In genomic region chr6:15623282-15624116, GRCh38 we compare ENCODE assay signal across 1 cellular context.
TF ChIP-seq lines count a peak whose summit lies in the region.

No MANE protein-coding gene starts in this region.

TF ChIP-seq in H1, 55 proteins besides CTCF, POLR2A, EP300 and RAD21:
- no peak for TF ChIP-seq TAF1 (IDR thresholded peaks at IDR 0.05; ENCODE audit: low read depth, low read length)
- no peak for TF ChIP-seq CTBP2 (IDR thresholded peaks at IDR 0.05; ENCODE audit: borderline replicate concordance, insufficient read depth, insufficient read length, low read length)
- no peak for TF ChIP-seq CEBPB (IDR thresholded peaks at IDR 0.05; ENCODE audit: low read depth, low read length)
- TF ChIP-seq JUND (IDR thresholded peaks at IDR 0.05; ENCODE audit: low read length) = no peak
- no peak for TF ChIP-seq SP1 (IDR thresholded peaks at IDR 0.05; ENCODE audit: low read depth, low read length)
- TF ChIP-seq SIX5 (IDR thresholded peaks at IDR 0.05; ENCODE audit: low read depth, low read length) = no peak
- TF ChIP-seq BRCA1 (IDR thresholded peaks at IDR 0.05; ENCODE audit: low read depth, low read length) = no peak
- TF ChIP-seq TCF12 (IDR thresholded peaks at IDR 0.05; ENCODE audit: low read depth, low read length) = no peak
- no peak for TF ChIP-seq SUZ12 (IDR thresholded peaks at IDR 0.05; ENCODE audit: low read length)
- no peak for TF ChIP-seq JUN (IDR thresholded peaks at IDR 0.05; ENCODE audit: low read depth, low read length)
- TF ChIP-seq KDM5A (IDR thresholded peaks at IDR 0.05; ENCODE audit: low read length) = no peak
- TF ChIP-seq FOSL1 (IDR thresholded peaks at IDR 0.05; ENCODE audit: insufficient read depth, low read depth, low read length) = no peak
- TF ChIP-seq BACH1 (IDR thresholded peaks at IDR 0.05; ENCODE audit: low read length) = no peak
- no peak for TF ChIP-seq BCL11A (IDR thresholded peaks at IDR 0.05; ENCODE audit: low read depth in 2 of 2, low read length in 2 of 2)
- no peak for TF ChIP-seq GABPA (IDR thresholded peaks at IDR 0.05; ENCODE audit: borderline replicate concordance, insufficient read depth, low read length)
- no peak for TF ChIP-seq SP4 (IDR thresholded peaks at IDR 0.05; ENCODE audit: low read length)
- TF ChIP-seq, protein P1, sequence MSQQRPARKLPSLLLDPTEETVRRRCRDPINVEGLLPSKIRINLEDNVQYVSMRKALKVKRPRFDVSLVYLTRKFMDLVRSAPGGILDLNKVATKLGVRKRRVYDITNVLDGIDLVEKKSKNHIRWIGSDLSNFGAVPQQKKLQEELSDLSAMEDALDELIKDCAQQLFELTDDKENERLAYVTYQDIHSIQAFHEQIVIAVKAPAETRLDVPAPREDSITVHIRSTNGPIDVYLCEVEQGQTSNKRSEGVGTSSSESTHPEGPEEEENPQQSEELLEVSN (IDR thresholded peaks at IDR 0.05) = no peak
- no peak for TF ChIP-seq NRF1 (IDR thresholded peaks at IDR 0.05; ENCODE audit: low read depth, low read length)
- TF ChIP-seq, protein P2, sequence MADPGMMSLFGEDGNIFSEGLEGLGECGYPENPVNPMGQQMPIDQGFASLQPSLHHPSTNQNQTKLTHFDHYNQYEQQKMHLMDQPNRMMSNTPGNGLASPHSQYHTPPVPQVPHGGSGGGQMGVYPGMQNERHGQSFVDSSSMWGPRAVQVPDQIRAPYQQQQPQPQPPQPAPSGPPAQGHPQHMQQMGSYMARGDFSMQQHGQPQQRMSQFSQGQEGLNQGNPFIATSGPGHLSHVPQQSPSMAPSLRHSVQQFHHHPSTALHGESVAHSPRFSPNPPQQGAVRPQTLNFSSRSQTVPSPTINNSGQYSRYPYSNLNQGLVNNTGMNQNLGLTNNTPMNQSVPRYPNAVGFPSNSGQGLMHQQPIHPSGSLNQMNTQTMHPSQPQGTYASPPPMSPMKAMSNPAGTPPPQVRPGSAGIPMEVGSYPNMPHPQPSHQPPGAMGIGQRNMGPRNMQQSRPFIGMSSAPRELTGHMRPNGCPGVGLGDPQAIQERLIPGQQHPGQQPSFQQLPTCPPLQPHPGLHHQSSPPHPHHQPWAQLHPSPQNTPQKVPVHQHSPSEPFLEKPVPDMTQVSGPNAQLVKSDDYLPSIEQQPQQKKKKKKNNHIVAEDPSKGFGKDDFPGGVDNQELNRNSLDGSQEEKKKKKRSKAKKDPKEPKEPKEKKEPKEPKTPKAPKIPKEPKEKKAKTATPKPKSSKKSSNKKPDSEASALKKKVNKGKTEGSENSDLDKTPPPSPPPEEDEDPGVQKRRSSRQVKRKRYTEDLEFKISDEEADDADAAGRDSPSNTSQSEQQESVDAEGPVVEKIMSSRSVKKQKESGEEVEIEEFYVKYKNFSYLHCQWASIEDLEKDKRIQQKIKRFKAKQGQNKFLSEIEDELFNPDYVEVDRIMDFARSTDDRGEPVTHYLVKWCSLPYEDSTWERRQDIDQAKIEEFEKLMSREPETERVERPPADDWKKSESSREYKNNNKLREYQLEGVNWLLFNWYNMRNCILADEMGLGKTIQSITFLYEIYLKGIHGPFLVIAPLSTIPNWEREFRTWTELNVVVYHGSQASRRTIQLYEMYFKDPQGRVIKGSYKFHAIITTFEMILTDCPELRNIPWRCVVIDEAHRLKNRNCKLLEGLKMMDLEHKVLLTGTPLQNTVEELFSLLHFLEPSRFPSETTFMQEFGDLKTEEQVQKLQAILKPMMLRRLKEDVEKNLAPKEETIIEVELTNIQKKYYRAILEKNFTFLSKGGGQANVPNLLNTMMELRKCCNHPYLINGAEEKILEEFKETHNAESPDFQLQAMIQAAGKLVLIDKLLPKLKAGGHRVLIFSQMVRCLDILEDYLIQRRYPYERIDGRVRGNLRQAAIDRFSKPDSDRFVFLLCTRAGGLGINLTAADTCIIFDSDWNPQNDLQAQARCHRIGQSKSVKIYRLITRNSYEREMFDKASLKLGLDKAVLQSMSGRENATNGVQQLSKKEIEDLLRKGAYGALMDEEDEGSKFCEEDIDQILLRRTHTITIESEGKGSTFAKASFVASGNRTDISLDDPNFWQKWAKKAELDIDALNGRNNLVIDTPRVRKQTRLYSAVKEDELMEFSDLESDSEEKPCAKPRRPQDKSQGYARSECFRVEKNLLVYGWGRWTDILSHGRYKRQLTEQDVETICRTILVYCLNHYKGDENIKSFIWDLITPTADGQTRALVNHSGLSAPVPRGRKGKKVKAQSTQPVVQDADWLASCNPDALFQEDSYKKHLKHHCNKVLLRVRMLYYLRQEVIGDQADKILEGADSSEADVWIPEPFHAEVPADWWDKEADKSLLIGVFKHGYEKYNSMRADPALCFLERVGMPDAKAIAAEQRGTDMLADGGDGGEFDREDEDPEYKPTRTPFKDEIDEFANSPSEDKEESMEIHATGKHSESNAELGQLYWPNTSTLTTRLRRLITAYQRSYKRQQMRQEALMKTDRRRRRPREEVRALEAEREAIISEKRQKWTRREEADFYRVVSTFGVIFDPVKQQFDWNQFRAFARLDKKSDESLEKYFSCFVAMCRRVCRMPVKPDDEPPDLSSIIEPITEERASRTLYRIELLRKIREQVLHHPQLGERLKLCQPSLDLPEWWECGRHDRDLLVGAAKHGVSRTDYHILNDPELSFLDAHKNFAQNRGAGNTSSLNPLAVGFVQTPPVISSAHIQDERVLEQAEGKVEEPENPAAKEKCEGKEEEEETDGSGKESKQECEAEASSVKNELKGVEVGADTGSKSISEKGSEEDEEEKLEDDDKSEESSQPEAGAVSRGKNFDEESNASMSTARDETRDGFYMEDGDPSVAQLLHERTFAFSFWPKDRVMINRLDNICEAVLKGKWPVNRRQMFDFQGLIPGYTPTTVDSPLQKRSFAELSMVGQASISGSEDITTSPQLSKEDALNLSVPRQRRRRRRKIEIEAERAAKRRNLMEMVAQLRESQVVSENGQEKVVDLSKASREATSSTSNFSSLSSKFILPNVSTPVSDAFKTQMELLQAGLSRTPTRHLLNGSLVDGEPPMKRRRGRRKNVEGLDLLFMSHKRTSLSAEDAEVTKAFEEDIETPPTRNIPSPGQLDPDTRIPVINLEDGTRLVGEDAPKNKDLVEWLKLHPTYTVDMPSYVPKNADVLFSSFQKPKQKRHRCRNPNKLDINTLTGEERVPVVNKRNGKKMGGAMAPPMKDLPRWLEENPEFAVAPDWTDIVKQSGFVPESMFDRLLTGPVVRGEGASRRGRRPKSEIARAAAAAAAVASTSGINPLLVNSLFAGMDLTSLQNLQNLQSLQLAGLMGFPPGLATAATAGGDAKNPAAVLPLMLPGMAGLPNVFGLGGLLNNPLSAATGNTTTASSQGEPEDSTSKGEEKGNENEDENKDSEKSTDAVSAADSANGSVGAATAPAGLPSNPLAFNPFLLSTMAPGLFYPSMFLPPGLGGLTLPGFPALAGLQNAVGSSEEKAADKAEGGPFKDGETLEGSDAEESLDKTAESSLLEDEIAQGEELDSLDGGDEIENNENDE (IDR thresholded peaks at IDR 0.05; ENCODE audit: insufficient replicate concordance, low read length) = no peak
- TF ChIP-seq SP2 (IDR thresholded peaks at IDR 0.05; ENCODE audit: low read length) = no peak
